1 cellular context compared by ENCODE assay signal in the genomic region with DNA sequence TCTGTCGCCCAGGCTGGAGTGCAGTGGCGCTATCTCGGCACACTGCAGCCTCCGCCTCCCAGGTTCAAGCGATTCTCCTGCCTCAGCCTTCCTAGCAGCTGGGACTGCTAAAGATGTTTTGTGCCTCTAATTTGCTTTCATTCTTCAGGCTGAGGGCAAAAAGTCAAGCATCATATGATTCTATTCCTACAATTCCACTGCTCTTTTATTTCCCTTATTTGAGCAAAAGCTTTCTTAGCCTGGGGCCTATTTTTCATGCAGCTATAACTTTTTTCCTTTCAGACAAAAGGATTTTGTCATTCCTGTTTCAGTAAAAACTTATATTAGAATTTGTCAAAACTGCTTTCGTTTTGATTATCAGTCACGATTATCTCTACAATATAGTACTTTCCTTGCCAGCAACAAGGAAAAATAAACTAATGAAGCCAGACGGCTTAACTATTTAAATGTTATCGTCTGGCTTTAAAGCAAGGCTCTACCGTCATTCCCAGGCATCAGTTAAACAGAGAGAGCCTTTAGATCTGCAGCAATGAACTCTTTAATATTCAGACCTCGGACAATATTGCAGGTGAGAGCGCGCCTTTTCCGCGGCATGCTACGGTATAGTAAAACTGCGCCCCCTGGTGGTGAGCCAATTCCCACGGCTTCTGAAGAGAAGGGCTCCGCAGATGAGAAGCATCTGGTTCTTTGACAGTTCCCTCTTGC.
TF ChIP-seq lines count a peak whose summit lies in the region.

No MANE protein-coding gene starts in this region.

TF ChIP-seq in HEK293, 187 proteins besides CTCF, POLR2A, EP300 and RAD21 (continued from another document):
- TF ChIP-seq, protein P1, sequence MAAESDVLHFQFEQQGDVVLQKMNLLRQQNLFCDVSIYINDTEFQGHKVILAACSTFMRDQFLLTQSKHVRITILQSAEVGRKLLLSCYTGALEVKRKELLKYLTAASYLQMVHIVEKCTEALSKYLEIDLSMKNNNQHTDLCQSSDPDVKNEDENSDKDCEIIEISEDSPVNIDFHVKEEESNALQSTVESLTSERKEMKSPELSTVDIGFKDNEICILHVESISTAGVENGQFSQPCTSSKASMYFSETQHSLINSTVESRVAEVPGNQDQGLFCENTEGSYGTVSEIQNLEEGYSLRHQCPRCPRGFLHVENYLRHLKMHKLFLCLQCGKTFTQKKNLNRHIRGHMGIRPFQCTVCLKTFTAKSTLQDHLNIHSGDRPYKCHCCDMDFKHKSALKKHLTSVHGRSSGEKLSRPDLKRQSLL (tag by site-specific recombination; IDR thresholded peaks at IDR 0.05), result no peak
- TF ChIP-seq, protein P2, sequence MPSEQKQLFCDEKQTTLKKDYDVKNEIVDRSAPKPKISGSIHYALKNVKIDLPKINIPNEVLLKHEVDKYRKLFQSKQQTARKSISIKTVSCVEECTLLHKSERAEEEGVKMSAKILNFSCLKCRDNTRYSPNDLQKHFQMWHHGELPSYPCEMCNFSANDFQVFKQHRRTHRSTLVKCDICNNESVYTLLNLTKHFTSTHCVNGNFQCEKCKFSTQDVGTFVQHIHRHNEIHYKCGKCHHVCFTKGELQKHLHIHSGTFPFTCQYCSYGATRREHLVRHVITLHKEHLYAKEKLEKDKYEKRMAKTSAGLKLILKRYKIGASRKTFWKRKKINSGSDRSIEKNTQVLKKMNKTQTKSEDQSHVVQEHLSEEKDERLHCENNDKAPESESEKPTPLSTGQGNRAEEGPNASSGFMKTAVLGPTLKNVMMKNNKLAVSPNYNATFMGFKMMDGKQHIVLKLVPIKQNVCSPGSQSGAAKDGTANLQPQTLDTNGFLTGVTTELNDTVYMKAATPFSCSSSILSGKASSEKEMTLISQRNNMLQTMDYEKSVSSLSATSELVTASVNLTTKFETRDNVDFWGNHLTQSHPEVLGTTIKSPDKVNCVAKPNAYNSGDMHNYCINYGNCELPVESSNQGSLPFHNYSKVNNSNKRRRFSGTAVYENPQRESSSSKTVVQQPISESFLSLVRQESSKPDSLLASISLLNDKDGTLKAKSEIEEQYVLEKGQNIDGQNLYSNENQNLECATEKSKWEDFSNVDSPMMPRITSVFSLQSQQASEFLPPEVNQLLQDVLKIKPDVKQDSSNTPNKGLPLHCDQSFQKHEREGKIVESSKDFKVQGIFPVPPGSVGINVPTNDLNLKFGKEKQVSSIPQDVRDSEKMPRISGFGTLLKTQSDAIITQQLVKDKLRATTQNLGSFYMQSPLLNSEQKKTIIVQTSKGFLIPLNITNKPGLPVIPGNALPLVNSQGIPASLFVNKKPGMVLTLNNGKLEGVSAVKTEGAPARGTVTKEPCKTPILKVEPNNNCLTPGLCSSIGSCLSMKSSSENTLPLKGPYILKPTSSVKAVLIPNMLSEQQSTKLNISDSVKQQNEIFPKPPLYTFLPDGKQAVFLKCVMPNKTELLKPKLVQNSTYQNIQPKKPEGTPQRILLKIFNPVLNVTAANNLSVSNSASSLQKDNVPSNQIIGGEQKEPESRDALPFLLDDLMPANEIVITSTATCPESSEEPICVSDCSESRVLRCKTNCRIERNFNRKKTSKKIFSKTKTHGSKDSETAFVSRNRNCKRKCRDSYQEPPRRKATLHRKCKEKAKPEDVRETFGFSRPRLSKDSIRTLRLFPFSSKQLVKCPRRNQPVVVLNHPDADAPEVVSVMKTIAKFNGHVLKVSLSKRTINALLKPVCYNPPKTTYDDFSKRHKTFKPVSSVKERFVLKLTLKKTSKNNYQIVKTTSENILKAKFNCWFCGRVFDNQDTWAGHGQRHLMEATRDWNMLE (tag by site-specific recombination; conservative IDR thresholded peaks at IDR 0.05; ENCODE audit: low read depth), result 0 out of 2 replicates have a peak, but pooled peaks have one; percentile 17
- TF ChIP-seq ZNF132 (tag by site-specific recombination; IDR thresholded peaks at IDR 0.05; ENCODE audit: borderline replicate concordance) (no peak), ZNF521 (tag by site-specific recombination; IDR thresholded peaks at IDR 0.05) (no peak), ZBTB20 (tag by site-specific recombination; IDR thresholded peaks at IDR 0.05) (0 out of 2 replicates have a peak, but pooled peaks have one; percentile 22), SP7 (tag by site-specific recombination; IDR thresholded peaks at IDR 0.05) (peak; percentile 22; the same call in 1 of the 2 replicates), ZNF529 (tag by site-specific recombination; IDR thresholded peaks at IDR 0.05; ENCODE audit: insufficient replicate concordance) (peak; percentile 12), ZNF510 (tag by site-specific recombination; IDR thresholded peaks at IDR 0.05; ENCODE audit: insufficient replicate concordance) (no peak), ZSCAN30 (tag by site-specific recombination; IDR thresholded peaks at IDR 0.05) (0 out of 2 replicates have a peak, but pooled peaks have one; percentile 62), ZNF571 (tag by site-specific recombination; IDR thresholded peaks at IDR 0.05) (no peak), PRDM1 (tag by site-specific recombination; IDR thresholded peaks at IDR 0.05) (peak; percentile 72; the same call in 1 of the 2 replicates), ZNF292 (tag by site-specific recombination; IDR thresholded peaks at IDR 0.05; ENCODE audit: borderline replicate concordance, low read depth) (no peak), ZNF19 (tag by site-specific recombination; IDR thresholded peaks at IDR 0.05; ENCODE audit: low read depth) (no peak), ZNF274 (IDR thresholded peaks at IDR 0.05; ENCODE audit: low read length) (no peak), ZNF274 (tag by site-specific recombination; IDR thresholded peaks at IDR 0.05; ENCODE audit: borderline replicate concordance) (no peak), ZBTB17 (tag by site-specific recombination; IDR thresholded peaks at IDR 0.05) (peak; percentile 54; the same call in 1 of the 2 replicates), ZBTB48 (tag by site-specific recombination; IDR thresholded peaks at IDR 0.05) (no peak), ZNF660 (tag by site-specific recombination; IDR thresholded peaks at IDR 0.05) (peak; percentile 91), SETDB1 (IDR thresholded peaks at IDR 0.05; ENCODE audit: insufficient read length, low read length) (no peak)
- TF ChIP-seq, protein P3, sequence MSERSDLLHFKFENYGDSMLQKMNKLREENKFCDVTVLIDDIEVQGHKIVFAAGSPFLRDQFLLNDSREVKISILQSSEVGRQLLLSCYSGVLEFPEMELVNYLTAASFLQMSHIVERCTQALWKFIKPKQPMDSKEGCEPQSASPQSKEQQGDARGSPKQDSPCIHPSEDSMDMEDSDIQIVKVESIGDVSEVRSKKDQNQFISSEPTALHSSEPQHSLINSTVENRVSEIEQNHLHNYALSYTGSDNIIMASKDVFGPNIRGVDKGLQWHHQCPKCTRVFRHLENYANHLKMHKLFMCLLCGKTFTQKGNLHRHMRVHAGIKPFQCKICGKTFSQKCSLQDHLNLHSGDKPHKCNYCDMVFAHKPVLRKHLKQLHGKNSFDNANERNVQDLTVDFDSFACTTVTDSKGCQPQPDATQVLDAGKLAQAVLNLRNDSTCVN (tag by site-specific recombination; optimal IDR thresholded peaks at IDR 0.05), result peak; percentile 27
- TF ChIP-seq, protein P4, sequence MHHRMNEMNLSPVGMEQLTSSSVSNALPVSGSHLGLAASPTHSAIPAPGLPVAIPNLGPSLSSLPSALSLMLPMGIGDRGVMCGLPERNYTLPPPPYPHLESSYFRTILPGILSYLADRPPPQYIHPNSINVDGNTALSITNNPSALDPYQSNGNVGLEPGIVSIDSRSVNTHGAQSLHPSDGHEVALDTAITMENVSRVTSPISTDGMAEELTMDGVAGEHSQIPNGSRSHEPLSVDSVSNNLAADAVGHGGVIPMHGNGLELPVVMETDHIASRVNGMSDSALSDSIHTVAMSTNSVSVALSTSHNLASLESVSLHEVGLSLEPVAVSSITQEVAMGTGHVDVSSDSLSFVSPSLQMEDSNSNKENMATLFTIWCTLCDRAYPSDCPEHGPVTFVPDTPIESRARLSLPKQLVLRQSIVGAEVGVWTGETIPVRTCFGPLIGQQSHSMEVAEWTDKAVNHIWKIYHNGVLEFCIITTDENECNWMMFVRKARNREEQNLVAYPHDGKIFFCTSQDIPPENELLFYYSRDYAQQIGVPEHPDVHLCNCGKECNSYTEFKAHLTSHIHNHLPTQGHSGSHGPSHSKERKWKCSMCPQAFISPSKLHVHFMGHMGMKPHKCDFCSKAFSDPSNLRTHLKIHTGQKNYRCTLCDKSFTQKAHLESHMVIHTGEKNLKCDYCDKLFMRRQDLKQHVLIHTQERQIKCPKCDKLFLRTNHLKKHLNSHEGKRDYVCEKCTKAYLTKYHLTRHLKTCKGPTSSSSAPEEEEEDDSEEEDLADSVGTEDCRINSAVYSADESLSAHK (tag by site-specific recombination; IDR thresholded peaks at IDR 0.05), result no peak
- TF ChIP-seq, protein P5, sequence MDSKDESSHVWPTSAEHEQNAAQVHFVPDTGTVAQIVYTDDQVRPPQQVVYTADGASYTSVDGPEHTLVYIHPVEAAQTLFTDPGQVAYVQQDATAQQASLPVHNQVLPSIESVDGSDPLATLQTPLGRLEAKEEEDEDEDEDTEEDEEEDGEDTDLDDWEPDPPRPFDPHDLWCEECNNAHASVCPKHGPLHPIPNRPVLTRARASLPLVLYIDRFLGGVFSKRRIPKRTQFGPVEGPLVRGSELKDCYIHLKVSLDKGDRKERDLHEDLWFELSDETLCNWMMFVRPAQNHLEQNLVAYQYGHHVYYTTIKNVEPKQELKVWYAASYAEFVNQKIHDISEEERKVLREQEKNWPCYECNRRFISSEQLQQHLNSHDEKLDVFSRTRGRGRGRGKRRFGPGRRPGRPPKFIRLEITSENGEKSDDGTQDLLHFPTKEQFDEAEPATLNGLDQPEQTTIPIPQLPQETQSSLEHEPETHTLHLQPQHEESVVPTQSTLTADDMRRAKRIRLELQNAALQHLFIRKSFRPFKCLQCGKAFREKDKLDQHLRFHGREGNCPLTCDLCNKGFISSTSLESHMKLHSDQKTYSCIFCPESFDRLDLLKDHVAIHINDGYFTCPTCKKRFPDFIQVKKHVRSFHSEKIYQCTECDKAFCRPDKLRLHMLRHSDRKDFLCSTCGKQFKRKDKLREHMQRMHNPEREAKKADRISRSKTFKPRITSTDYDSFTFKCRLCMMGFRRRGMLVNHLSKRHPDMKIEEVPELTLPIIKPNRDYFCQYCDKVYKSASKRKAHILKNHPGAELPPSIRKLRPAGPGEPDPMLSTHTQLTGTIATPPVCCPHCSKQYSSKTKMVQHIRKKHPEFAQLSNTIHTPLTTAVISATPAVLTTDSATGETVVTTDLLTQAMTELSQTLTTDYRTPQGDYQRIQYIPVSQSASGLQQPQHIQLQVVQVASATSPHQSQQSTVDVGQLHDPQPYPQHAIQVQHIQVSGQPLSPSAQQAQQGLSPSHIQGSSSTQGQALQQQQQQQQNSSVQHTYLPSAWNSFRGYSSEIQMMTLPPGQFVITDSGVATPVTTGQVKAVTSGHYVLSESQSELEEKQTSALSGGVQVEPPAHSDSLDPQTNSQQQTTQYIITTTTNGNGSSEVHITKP (tag by site-specific recombination; IDR thresholded peaks at IDR 0.05), result no peak
- TF ChIP-seq, protein P6, sequence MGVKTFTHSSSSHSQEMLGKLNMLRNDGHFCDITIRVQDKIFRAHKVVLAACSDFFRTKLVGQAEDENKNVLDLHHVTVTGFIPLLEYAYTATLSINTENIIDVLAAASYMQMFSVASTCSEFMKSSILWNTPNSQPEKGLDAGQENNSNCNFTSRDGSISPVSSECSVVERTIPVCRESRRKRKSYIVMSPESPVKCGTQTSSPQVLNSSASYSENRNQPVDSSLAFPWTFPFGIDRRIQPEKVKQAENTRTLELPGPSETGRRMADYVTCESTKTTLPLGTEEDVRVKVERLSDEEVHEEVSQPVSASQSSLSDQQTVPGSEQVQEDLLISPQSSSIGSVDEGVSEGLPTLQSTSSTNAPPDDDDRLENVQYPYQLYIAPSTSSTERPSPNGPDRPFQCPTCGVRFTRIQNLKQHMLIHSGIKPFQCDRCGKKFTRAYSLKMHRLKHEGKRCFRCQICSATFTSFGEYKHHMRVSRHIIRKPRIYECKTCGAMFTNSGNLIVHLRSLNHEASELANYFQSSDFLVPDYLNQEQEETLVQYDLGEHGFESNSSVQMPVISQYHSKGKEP (tag by site-specific recombination; IDR thresholded peaks at IDR 0.05), result peak; percentile 73; the same call in 1 of the 2 replicates
